Comparison of ENCODE assay signal across 15 cellular contexts in genomic region chr20:33419140-33419974, GRCh38. TPM values are rescaled to one million over a fixed set of nuclear protein-coding genes. Genes with fewer than 3 reads are reported as not detected.
DNase-seq lines count a peak whose midpoint lies in the region; ATAC-seq and TF ChIP-seq lines count a peak whose summit lies in the region.
"Had no signal": no experiment of that assay in that cellular context is flagged by ENCODE, and none has a peak within 500 bp of the region (broad histone marks: within the 10 kb centered on the region; RNA-seq: fewer than 3 reads in every experiment).

No MANE protein-coding gene starts in this region.

- peaks cover 9% of the 10 kb centered on the region for H3K4me1 ChIP-seq in right cardiac atrium (ENCODE audit: control insufficient read depth, insufficient read depth, low read length)
- H3K4me1 ChIP-seq in thoracic aorta (ENCODE audit: control insufficient read depth in 1 of 2, low read depth in 2 of 2) = peaks cover 19 to 50% of the 10 kb centered on the region in 2 donors

- no peaks in the 10 kb centered on the region for H3K36me3 Mint-ChIP-seq in activated naive CD8-positive, alpha-beta T cell treated with anti-CD3 and anti-CD28 coated beads, Interleukin-2, amount 50 U/mL, for 24 hours (ENCODE audit: low read depth)
- H3K36me3 Mint-ChIP-seq: activated CD8-positive, alpha-beta memory T cell treated with anti-CD3 and anti-CD28 coated beads, Interleukin-2, amount 10 ng/mL, durations not matched to agents 7 days and 5 days; CD14-positive monocyte; IgD-negative memory B cell had no signal

- H3K27me3 Mint-ChIP-seq in activated naive CD8-positive, alpha-beta T cell treated with anti-CD3 and anti-CD28 coated beads, Interleukin-2, amount 50 U/mL, for 24 hours = no peaks in the 10 kb centered on the region
- H3K27me3 Mint-ChIP-seq: activated CD8-positive, alpha-beta memory T cell treated with anti-CD3 and anti-CD28 coated beads, Interleukin-2, amount 10 ng/mL, durations not matched to agents 7 days and 5 days; IgD-negative memory B cell had no signal

- H3K4me1 Mint-ChIP-seq in activated naive CD8-positive, alpha-beta T cell treated with anti-CD3 and anti-CD28 coated beads, Interleukin-2, amount 50 U/mL, for 24 hours = no peaks in the 10 kb centered on the region
- H3K4me1 Mint-ChIP-seq: activated CD8-positive, alpha-beta memory T cell treated with anti-CD3 and anti-CD28 coated beads, Interleukin-2, amount 10 ng/mL, durations not matched to agents 7 days and 5 days; CD14-positive monocyte; IgD-negative memory B cell had no signal

- 21% methylated on average over 7 of the region's 7 CpGs for WGBS in right cardiac atrium

- H3K27ac ChIP-seq in right cardiac atrium (ENCODE audit: low read length) (peak overlapping the region; percentile 90), thoracic aorta (peak overlapping the region; percentile 69 to 78)
- H3K27ac ChIP-seq: stomach had no signal

- peaks cover 15% of the 10 kb centered on the region for H3K36me3 ChIP-seq in thoracic aorta

- H3K9me3 ChIP-seq in right cardiac atrium (ENCODE audit: control insufficient read depth, low read length) (no peaks in the 10 kb centered on the region), thoracic aorta (no peaks in the 10 kb centered on the region)
- H3K9me3 ChIP-seq: stomach had no signal

- H3K27me3 ChIP-seq in right cardiac atrium (ENCODE audit: control insufficient read depth, insufficient read depth) (no peaks in the 10 kb centered on the region), thoracic aorta (replicated peaks; ENCODE audit: insufficient read depth) (no peaks in the 10 kb centered on the region)
- H3K27me3 ChIP-seq: stomach had no signal

- no peak overlapping the region for H3K27ac Mint-ChIP-seq in activated naive CD8-positive, alpha-beta T cell treated with anti-CD3 and anti-CD28 coated beads, Interleukin-2, amount 50 U/mL, for 24 hours
- H3K27ac Mint-ChIP-seq: activated CD8-positive, alpha-beta memory T cell treated with anti-CD3 and anti-CD28 coated beads, Interleukin-2, amount 10 ng/mL, durations not matched to agents 7 days and 5 days; activated naive CD4-positive, alpha-beta T cell treated with anti-CD3 and anti-CD28 coated beads for 36 hours; CD14-positive monocyte; IgD-negative memory B cell had no signal

- H3K4me3 ChIP-seq in right cardiac atrium (ENCODE audit: low read length) (no peak overlapping the region), thoracic aorta (no peak overlapping the region)
- H3K4me3 ChIP-seq: stomach had no signal

- ATAC-seq in right cardiac atrium (peak; percentile 78 to 81), thoracic aorta (ENCODE audit: insufficient number of reproducible peaks, low FRiP score, low read depth) (no peak), HG03432 (IDR thresholded peaks at IDR 0.05; ENCODE audit: unreplicated experiment) (no peak), HG02852 (IDR thresholded peaks at IDR 0.05; ENCODE audit: unreplicated experiment) (no peak)
- no peak for ATAC-seq in activated naive CD8-positive, alpha-beta T cell treated with anti-CD3 and anti-CD28 coated beads, Interleukin-2, amount 50 U/mL, for 24 hours
- ATAC-seq: activated CD8-positive, alpha-beta memory T cell treated with anti-CD3 and anti-CD28 coated beads, Interleukin-2, amount 10 ng/mL, durations not matched to agents 7 days and 5 days had no signal

- H3K4me3 Mint-ChIP-seq in activated naive CD8-positive, alpha-beta T cell treated with anti-CD3 and anti-CD28 coated beads, Interleukin-2, amount 50 U/mL, for 24 hours = no peak overlapping the region
- H3K4me3 Mint-ChIP-seq: activated CD8-positive, alpha-beta memory T cell treated with anti-CD3 and anti-CD28 coated beads, Interleukin-2, amount 10 ng/mL, durations not matched to agents 7 days and 5 days; activated naive CD4-positive, alpha-beta T cell treated with anti-CD3 and anti-CD28 coated beads for 36 hours; CD14-positive monocyte had no signal

- intact Hi-C loops in right cardiac atrium (cut with DNase I) = no loop called here

- no peak for TF ChIP-seq CTCF in thoracic aorta (IDR thresholded peaks at IDR 0.05)

- no peaks in the 10 kb centered on the region for H3K9me3 Mint-ChIP-seq in activated naive CD8-positive, alpha-beta T cell treated with anti-CD3 and anti-CD28 coated beads, Interleukin-2, amount 50 U/mL, for 24 hours
- H3K9me3 Mint-ChIP-seq: activated naive CD4-positive, alpha-beta T cell treated with anti-CD3 and anti-CD28 coated beads for 36 hours; CD14-positive monocyte; IgD-negative memory B cell had no signal

- DNase-seq in OCI-M1 (lab: John Stamatoyannopoulos, UW) (peak; percentile 81), cerebellum (ENCODE audit: low spot score) (peak; percentile 48), right cardiac atrium (peak; percentile 85 to 91 (median 89)), thoracic aorta (ENCODE audit: low spot score) (no peak)
- DNase-seq in activated naive CD8-positive, alpha-beta T cell treated with anti-CD3 and anti-CD28 coated beads, Interleukin-2, amount 50 U/mL, for 24 hours = no peak
- DNase-seq: activated CD8-positive, alpha-beta memory T cell treated with anti-CD3 and anti-CD28 coated beads, Interleukin-2, amount 10 ng/mL, durations not matched to agents 7 days and 5 days; activated naive CD4-positive, alpha-beta T cell treated with anti-CD3 and anti-CD28 coated beads for 36 hours; central memory CD4-positive, alpha-beta T cell; NCI-H1092; stimulated activated CD4-positive, alpha-beta T cell treated with anti-CD3 and anti-CD28 coated beads, Interleukin-12 subunit alpha, Interleukin-12 subunit beta, amount 100 ng/mL, for 4 hours; stomach had no signal

RNA-seq across cellular contexts. Expression of gene CDK5RAP1, which starts 18.0 kb away (rescaled TPM):
- total RNA-seq in cerebellum = 28.4 TPM
- 10 to 100 TPM; 22.4 to 27.0 (median 24.6) TPM for total RNA-seq in right cardiac atrium
- 26.0 TPM for polyA plus RNA-seq in right cardiac atrium
- total RNA-seq in thoracic aorta = 10 to 100 TPM; 26.2 to 26.3 TPM

RNA-seq across cellular contexts. Expression of gene SNTA1, which starts 24.2 kb away (rescaled TPM):
- total RNA-seq in cerebellum = 7.8 TPM
- total RNA-seq in right cardiac atrium = 100 to 1,000 TPM; 160 to 207 (median 170) TPM
- 221 TPM for polyA plus RNA-seq in right cardiac atrium
- 100 to 1,000 TPM in 1 of 2 donors, 10 to 100 TPM in 1; 62.6 to 108 TPM for total RNA-seq in thoracic aorta

Comparison
In these comparisons a context has a peak if more than half of its experiments do, and no peak if none do; other contexts are left out.
1. DNase-seq: peak in OCI-M1 (single experiment), cerebellum (single experiment) and right cardiac atrium (3 of 3); none in thoracic aorta (single experiment) and activated naive CD8-positive, alpha-beta T cell treated with anti-CD3 and anti-CD28 coated beads, Interleukin-2, amount 50 U/mL, for 24 hours (single experiment).
2. ATAC-seq: peak in right cardiac atrium (2 of 2); none in thoracic aorta (single experiment), HG03432 (single experiment), activated naive CD8-positive, alpha-beta T cell treated with anti-CD3 and anti-CD28 coated beads, Interleukin-2, amount 50 U/mL, for 24 hours (single experiment) and HG02852 (single experiment).